ENCODE assay signal across 13 cellular contexts in the genomic region with DNA sequence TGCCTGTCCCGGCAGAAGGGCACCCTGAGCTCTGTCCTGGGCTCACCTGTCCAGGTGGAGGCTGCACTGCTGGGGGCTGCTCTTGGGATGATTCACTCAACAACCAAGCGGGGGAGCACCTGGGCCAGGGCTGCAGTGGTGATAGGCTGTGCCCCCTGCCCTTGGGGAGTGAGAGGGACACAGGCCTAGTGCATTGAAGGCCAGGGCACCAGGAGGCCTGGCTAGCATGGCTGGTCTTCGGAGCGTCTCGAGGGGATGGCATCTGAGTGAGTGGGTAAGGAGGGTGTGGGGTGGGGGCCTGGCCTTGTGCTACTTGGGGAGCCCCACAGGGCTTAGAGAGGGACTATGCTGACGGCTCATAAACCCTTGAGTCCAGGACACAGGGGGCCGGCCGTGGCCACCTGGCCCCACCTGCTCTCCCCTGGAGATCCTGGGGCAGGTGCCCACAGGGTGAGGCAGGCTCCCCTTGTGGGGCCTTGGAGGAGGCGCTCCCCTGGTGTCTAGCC. TPM values are rescaled to one million over a fixed set of nuclear protein-coding genes. Genes with fewer than 3 reads are reported as not detected.
DNase-seq lines count a peak whose midpoint lies in the region; ATAC-seq and TF ChIP-seq lines count a peak whose summit lies in the region.
"Had no signal": no experiment of that assay in that cellular context is flagged by ENCODE, and none has a peak within 500 bp of the region (broad histone marks: within the 10 kb centered on the region; RNA-seq: fewer than 3 reads in every experiment).

No MANE protein-coding gene starts in this region.

- no peaks in the 10 kb centered on the region for H3K9me2 ChIP-seq in GM23248 (ENCODE audit: insufficient read depth)

- in situ Hi-C loops in GM23248 (cut with MboI): no loop called here

- no peaks in the 10 kb centered on the region for H3K9me3 ChIP-seq in heart right ventricle
- H3K9me3 ChIP-seq in uterus: no peaks in the 10 kb centered on the region
- no peaks in the 10 kb centered on the region for H3K9me3 ChIP-seq in GM23248 (ENCODE audit: low read depth)
- H3K9me3 ChIP-seq: gastrocnemius medialis had no signal

- H3K4me3 ChIP-seq in heart right ventricle: no peak overlapping the region
- H3K4me3 ChIP-seq in uterus: no peak overlapping the region
- no peak overlapping the region for H3K4me3 ChIP-seq in GM23248
- H3K4me3 ChIP-seq: gastrocnemius medialis had no signal

- CTCF ChIA-PET in RWPE1 (lab: Yijun Ruan, JAX): no interaction called here

- H3K27ac ChIP-seq in RWPE1: peak overlapping the region; percentile 81
- H3K27ac ChIP-seq in heart right ventricle: peak overlapping the region in 9 of 10 donors; percentile 65 to 84 (median 73)
- H3K27ac ChIP-seq in uterus: peak overlapping the region; percentile 42 to 49
- no peak overlapping the region for H3K27ac ChIP-seq in GM23248

- H3K36me3 Mint-ChIP-seq in naive thymus-derived CD8-positive, alpha-beta T cell: peaks cover 0 to 2% (median under 1%) of the 10 kb centered on the region in 3 donors

- DNase-seq in RWPE1 (ENCODE audit: low spot score) (no peak), heart right ventricle (peak in 1 of 2 donors; percentile 14), uterus (no peak), GM23248 (no peak), DMS79 (lab: John Stamatoyannopoulos, UW) (no peak)
- peak in 1 of 10 donors; percentile 45 for DNase-seq in naive thymus-derived CD8-positive, alpha-beta T cell
- DNase-seq: activated CD4-positive, alpha-beta T cell treated with anti-CD3 and anti-CD28 coated beads, Interleukin-2, amount 50 U/mL, for 1 hour; activated T-cell treated with anti-CD3 and anti-CD28 coated beads, Interleukin-2, amount 50 U/mL, for 72 hours; CD8-positive, alpha-beta memory T cell; gastrocnemius medialis; NCI-H1092; NCI-H226 had no signal

- 88 to 94% methylated on average over 9 of the region's 9 CpGs for WGBS in heart right ventricle, 2 donors
- WGBS in GM23248 (ENCODE audit: low coverage in 1 of 2, low lambda C conversion rate in 2 of 2, missing lambda C conversion rate in 2 of 2), 2 experiments: 87 to 90% methylated on average over 7 to 9 of the region's 9 CpGs

- H3K4me3 Mint-ChIP-seq in naive thymus-derived CD8-positive, alpha-beta T cell: peak overlapping the region in 1 of 10 donors; percentile 26
- H3K4me3 Mint-ChIP-seq: activated T-cell treated with anti-CD3 and anti-CD28 coated beads, Interleukin-2, amount 50 U/mL, for 72 hours had no signal

- no peaks in the 10 kb centered on the region for H3K9me3 Mint-ChIP-seq in naive thymus-derived CD8-positive, alpha-beta T cell
- H3K9me3 Mint-ChIP-seq: activated T-cell treated with anti-CD3 and anti-CD28 coated beads, Interleukin-2, amount 50 U/mL, for 72 hours; CD8-positive, alpha-beta memory T cell had no signal

- ATAC-seq in heart right ventricle (no peak), HG03039 (IDR thresholded peaks at IDR 0.05; ENCODE audit: unreplicated experiment) (no peak)
- no peak for ATAC-seq in naive thymus-derived CD8-positive, alpha-beta T cell
- ATAC-seq: activated T-cell treated with anti-CD3 and anti-CD28 coated beads, Interleukin-2, amount 50 U/mL, for 72 hours; gastrocnemius medialis had no signal

- no peaks in the 10 kb centered on the region for H4K20me1 ChIP-seq in GM23248 (ENCODE audit: insufficient read depth)

- no peaks in the 10 kb centered on the region for H3K79me2 ChIP-seq in GM23248 (ENCODE audit: insufficient read depth)

- H3K36me3 ChIP-seq in heart right ventricle (peaks cover 0 to 6% (median 3%) of the 10 kb centered on the region in 9 donors), uterus (no peaks in the 10 kb centered on the region), GM23248 (ENCODE audit: low read depth) (no peaks in the 10 kb centered on the region)

- no peak overlapping the region for H2AFZ ChIP-seq in GM23248

- H3K27me3 ChIP-seq in heart right ventricle: no peaks in the 10 kb centered on the region
- no peaks in the 10 kb centered on the region for H3K27me3 ChIP-seq in uterus
- H3K27me3 ChIP-seq in GM23248 (replicated peaks; ENCODE audit: insufficient read depth): no peaks in the 10 kb centered on the region
- H3K27me3 ChIP-seq: gastrocnemius medialis had no signal

- no peak for TF ChIP-seq POLR2A in uterus (IDR thresholded peaks at IDR 0.05)

- H3K4me1 ChIP-seq in heart right ventricle (peaks cover 18 to 63% (median 49%) of the 10 kb centered on the region in 9 donors), uterus (peaks cover 0 to 20% of the 10 kb centered on the region in 2 donors), GM23248 (ENCODE audit: insufficient read depth) (peaks cover 7% of the 10 kb centered on the region)

- TF ChIP-seq CTCF in RWPE1 (conservative IDR thresholded peaks at IDR 0.05; ENCODE audit: low read depth) (no peak), heart right ventricle (IDR thresholded peaks at IDR 0.05) (no peak), uterus (IDR thresholded peaks at IDR 0.05) (no peak)

- no peaks in the 10 kb centered on the region for H3F3A ChIP-seq in GM23248 (ENCODE audit: insufficient read depth)

- H3K4me2 ChIP-seq in GM23248 (ENCODE audit: unreplicated experiment): no peak overlapping the region

- intact Hi-C loops in heart right ventricle (cut with DNase I): loop anchor here in 1 of 10 donors (5.0 kb wide), 1 partner anchor 47 kb away; no protein-coding TSS in a partner anchor
- intact Hi-C loops in uterus (cut with DNase I; ENCODE audit: low total_unique reads): no loop called here

- H3K27ac Mint-ChIP-seq in naive thymus-derived CD8-positive, alpha-beta T cell: peak overlapping the region in 7 of 10 donors; percentile 14 to 84 (median 71)
- H3K27ac Mint-ChIP-seq: activated T-cell treated with anti-CD3 and anti-CD28 coated beads, Interleukin-2, amount 50 U/mL, for 72 hours had no signal

- H3K4me1 Mint-ChIP-seq in naive thymus-derived CD8-positive, alpha-beta T cell: peaks cover 9 to 41% (median 37%) of the 10 kb centered on the region in 4 donors

- POLR2A ChIA-PET in RWPE1 (lab: Yijun Ruan, JAX; ENCODE audit: low non-redundant PET): no interaction called here
- POLR2A ChIA-PET in naive thymus-derived CD8-positive, alpha-beta T cell (lab: Charles Lee): interaction anchor here (1.2 kb wide), 1 partner anchor 47 kb away, joined by 5 read pairs; no protein-coding TSS in a partner anchor

- no peak overlapping the region for H3K9ac ChIP-seq in GM23248

- H3K27me3 Mint-ChIP-seq in naive thymus-derived CD8-positive, alpha-beta T cell: no peaks in the 10 kb centered on the region
- H3K27me3 Mint-ChIP-seq: CD8-positive, alpha-beta memory T cell had no signal

RNA-seq across cellular contexts. Expression of a gene that starts 3.1 kb away (rescaled TPM):
- total RNA-seq in heart right ventricle: 10 to 100 TPM; 11.1 to 21.3 (median 15.1) TPM
- 10 to 100 TPM; 11.9 to 15.3 TPM for polyA plus RNA-seq in heart right ventricle
- total RNA-seq in naive thymus-derived CD8-positive, alpha-beta T cell: 10 to 100 TPM in 1 of 2 experiments, 1 to 10 TPM in 1; 9.1 to 10.2 TPM
- 1 to 10 TPM; 1.2 to 2.9 (median 1.9) TPM for polyA plus RNA-seq in naive thymus-derived CD8-positive, alpha-beta T cell
- total RNA-seq in uterus: 10 to 100 TPM in 2 of 4 donors, 1 to 10 TPM in 1, under 1 TPM in 1; 0.29 to 27.6 (median 8.3) TPM
- 2.4 and 5.8 TPM in 2 replicates for total RNA-seq in GM23248 (2014; rRNA removed; shearing (Covaris generic))
- polyA plus RNA-seq in GM23248 (2016; fragmentation: Nextera tagmentation; extraction: Ambion mirVana): 0.66 TPM in 2 replicates
